21 cellular contexts compared by ENCODE assay signal in the genomic region with DNA sequence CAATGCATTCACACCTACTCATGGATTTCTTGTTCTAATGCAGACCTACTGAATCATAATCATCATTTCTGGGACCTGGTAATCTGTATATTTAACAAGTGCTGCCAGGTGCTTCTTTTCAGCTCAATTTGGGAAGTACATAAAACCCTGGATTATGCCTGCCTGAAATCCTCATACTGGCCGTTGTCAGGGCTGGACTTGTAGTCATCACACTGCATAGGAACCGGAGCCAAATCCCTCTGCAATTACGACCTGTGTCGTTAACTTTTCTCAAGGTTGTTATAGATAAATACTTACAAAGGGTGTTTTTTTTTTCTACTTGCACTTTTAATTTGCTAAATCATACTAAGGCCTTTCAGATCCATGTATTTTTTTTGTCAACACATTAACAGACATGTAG.
"Had no signal": no experiment of that assay in that cellular context is flagged by ENCODE, and none has a peak within 500 bp of the region (broad histone marks: within the 10 kb centered on the region; RNA-seq: fewer than 3 reads in every experiment).

No MANE protein-coding gene starts in this region.

- H3K27me3 ChIP-seq: stomach, tibial artery, upper lobe of right lung had no signal

- H3K36me3 Mint-ChIP-seq: activated CD8-positive, alpha-beta memory T cell treated with anti-CD3 and anti-CD28 coated beads, Interleukin-2, amount 10 ng/mL, durations not matched to agents 7 days and 5 days; activated naive CD8-positive, alpha-beta T cell; brain; stimulated activated naive B cell treated with anti-CD40 and anti-IgM and Interleukin-4, amounts not matched to agents 10 μg/mL and 1 μg/mL and 100 μg/mL, for 72 hours had no signal

- H3K27me3 Mint-ChIP-seq: activated CD4-positive, alpha-beta T cell treated with anti-CD3 and anti-CD28 coated beads for 36 hours; activated CD8-positive, alpha-beta memory T cell treated with anti-CD3 and anti-CD28 coated beads, Interleukin-2, amount 10 ng/mL, durations not matched to agents 7 days and 5 days; activated naive CD8-positive, alpha-beta T cell; brain; effector memory CD8-positive, alpha-beta T cell; stimulated activated naive B cell treated with anti-CD40 and anti-IgM and Interleukin-4, amounts not matched to agents 10 μg/mL and 1 μg/mL and 100 μg/mL, for 72 hours had no signal

- H3K4me1 ChIP-seq: adrenal gland, stomach, tibial artery, upper lobe of right lung had no signal

- H3K27ac ChIP-seq: adrenal gland, stomach, tibial artery, upper lobe of right lung had no signal

- H3K9me3 ChIP-seq: adrenal gland, stomach, tibial artery, upper lobe of right lung had no signal

- H3K36me3 ChIP-seq: adrenal gland, stomach, tibial artery, upper lobe of right lung had no signal

- H3K9me3 Mint-ChIP-seq: activated T-helper 2 cell treated with anti-CD3 and anti-CD28 coated beads, Interferon-gamma antibody, Interleukin-2, Interleukin-4, amounts not matched to agents 10 μg/mL and 5 μg/mL and 100 μg/mL, durations not matched to agents 14 hours and 24 hours and 36 hours; brain; effector memory CD8-positive, alpha-beta T cell; stimulated activated naive B cell treated with anti-CD40 and anti-IgM and Interleukin-4, amounts not matched to agents 10 μg/mL and 1 μg/mL and 100 μg/mL, for 72 hours had no signal

- H3K27ac Mint-ChIP-seq: activated CD4-positive, alpha-beta T cell treated with anti-CD3 and anti-CD28 coated beads for 36 hours; activated CD8-positive, alpha-beta memory T cell treated with anti-CD3 and anti-CD28 coated beads, Interleukin-2, amount 10 ng/mL, durations not matched to agents 7 days and 5 days; activated CD8-positive, alpha-beta T cell treated with anti-CD3 and anti-CD28 coated beads, Interleukin-2, amount 10 ng/mL, durations not matched to agents 7 days and 5 days; activated naive CD8-positive, alpha-beta T cell; activated T-helper 2 cell treated with anti-CD3 and anti-CD28 coated beads, Interferon-gamma antibody, Interleukin-2, Interleukin-4, amounts not matched to agents 10 μg/mL and 5 μg/mL and 100 μg/mL, durations not matched to agents 14 hours and 24 hours and 36 hours; brain; effector memory CD8-positive, alpha-beta T cell; nephron; stimulated activated naive B cell treated with anti-CD40 and anti-IgM and Interleukin-4, amounts not matched to agents 10 μg/mL and 1 μg/mL and 100 μg/mL, for 72 hours had no signal

- ATAC-seq: activated CD4-positive, alpha-beta T cell treated with anti-CD3 and anti-CD28 coated beads for 36 hours; activated CD8-positive, alpha-beta memory T cell treated with anti-CD3 and anti-CD28 coated beads, Interleukin-2, amount 10 ng/mL, durations not matched to agents 7 days and 5 days; activated CD8-positive, alpha-beta T cell treated with anti-CD3 and anti-CD28 coated beads, Interleukin-2, amount 10 ng/mL, durations not matched to agents 7 days and 5 days; effector memory CD8-positive, alpha-beta T cell; stimulated activated naive B cell treated with anti-CD40 and anti-IgM and Interleukin-4, amounts not matched to agents 10 μg/mL and 1 μg/mL and 100 μg/mL, for 72 hours; upper lobe of right lung had no signal

- H3K4me3 Mint-ChIP-seq: activated CD4-positive, alpha-beta T cell treated with anti-CD3 and anti-CD28 coated beads for 36 hours; activated CD8-positive, alpha-beta memory T cell treated with anti-CD3 and anti-CD28 coated beads, Interleukin-2, amount 10 ng/mL, durations not matched to agents 7 days and 5 days; activated CD8-positive, alpha-beta T cell treated with anti-CD3 and anti-CD28 coated beads, Interleukin-2, amount 10 ng/mL, durations not matched to agents 7 days and 5 days; activated naive CD8-positive, alpha-beta T cell; brain; effector memory CD8-positive, alpha-beta T cell; nephron; stimulated activated naive B cell treated with anti-CD40 and anti-IgM and Interleukin-4, amounts not matched to agents 10 μg/mL and 1 μg/mL and 100 μg/mL, for 72 hours had no signal

- H3K4me3 ChIP-seq: adrenal gland, smooth muscle cell, stomach, tibial artery, upper lobe of right lung had no signal

- DNase-seq: activated CD4-positive, alpha-beta T cell treated with anti-CD3 and anti-CD28 coated beads for 36 hours; activated CD4-positive, CD25-positive, alpha-beta regulatory T cell; activated CD8-positive, alpha-beta memory T cell treated with anti-CD3 and anti-CD28 coated beads, Interleukin-2, amount 10 ng/mL, durations not matched to agents 7 days and 5 days; activated CD8-positive, alpha-beta T cell treated with anti-CD3 and anti-CD28 coated beads, Interleukin-2, amount 10 ng/mL, durations not matched to agents 7 days and 5 days; activated T-cell treated with anti-CD3 and anti-CD28 coated beads, Interleukin-2, amount 50 U/mL, for 48 hours; adrenal gland; aorta; caudate nucleus; cortex of kidney; effector memory CD8-positive, alpha-beta T cell; mammary epithelial cell; stimulated activated CD4-positive, alpha-beta T cell treated with anti-CD3 and anti-CD28 coated beads, Interleukin-1b, Interleukin-23, amount 100 ng/mL, for 48 hours; stimulated activated naive B cell treated with anti-CD40 and anti-IgM and Interleukin-4, amounts not matched to agents 10 μg/mL and 1 μg/mL and 100 μg/mL, for 72 hours; stomach; tibial artery; upper lobe of right lung had no signal

- H3K4me1 Mint-ChIP-seq: activated CD4-positive, alpha-beta T cell treated with anti-CD3 and anti-CD28 coated beads for 36 hours; activated CD8-positive, alpha-beta memory T cell treated with anti-CD3 and anti-CD28 coated beads, Interleukin-2, amount 10 ng/mL, durations not matched to agents 7 days and 5 days; brain; nephron had no signal
